8 cellular contexts compared by ENCODE assay signal in the genomic region with DNA sequence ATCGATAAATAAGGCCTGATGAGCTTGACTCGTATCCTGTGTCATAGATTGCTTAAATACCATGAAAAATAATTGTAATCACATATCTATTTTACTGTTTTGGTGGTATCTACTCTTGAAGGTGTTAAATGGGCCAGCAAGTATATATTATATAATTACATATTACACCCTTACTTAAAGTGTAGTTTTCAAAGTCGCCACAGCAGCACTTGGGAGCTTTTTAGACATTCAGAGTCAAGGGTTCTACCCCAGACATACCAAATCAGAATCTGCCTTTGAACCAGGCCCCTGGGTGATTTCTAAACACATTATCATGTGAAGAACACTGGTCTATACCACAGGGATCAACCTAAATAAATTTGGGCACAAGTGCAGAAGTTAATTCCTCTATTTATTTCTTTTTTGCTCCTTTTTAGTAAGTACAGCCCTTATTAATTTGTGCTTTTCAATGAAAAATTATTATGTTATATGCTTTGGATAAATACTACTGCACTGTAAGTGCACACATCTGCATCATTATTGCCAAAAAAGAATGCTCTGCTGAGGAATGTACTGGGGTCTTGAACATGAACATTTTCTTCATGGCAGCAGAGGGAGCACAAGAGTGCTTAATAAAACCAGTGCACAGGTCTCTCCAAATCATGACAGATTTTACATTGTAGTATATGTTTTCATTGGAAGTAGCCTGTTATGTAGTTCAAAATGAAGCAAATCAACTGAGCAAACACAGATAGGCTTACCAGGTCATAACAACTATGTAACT. TPM values are rescaled to one million over a fixed set of nuclear protein-coding genes. Genes with fewer than 3 reads are reported as not detected.
A peak's percentile ranks its signal among the peaks of the same experiment; 100 is the strongest.
DNase-seq lines count a peak whose midpoint lies in the region; FAIRE-seq and TF ChIP-seq lines count a peak whose summit lies in the region.

No MANE protein-coding gene starts in this region.

- H3K9me3 ChIP-seq in GM23248 (ENCODE audit: low read depth) (no peaks in the 10 kb centered on the region), keratinocyte (ENCODE audit: control insufficient read depth, low read depth, low read length) (no peaks in the 10 kb centered on the region), testis (no peaks in the 10 kb centered on the region), esophagus squamous epithelium (no peaks in the 10 kb centered on the region)

- peaks cover 55% of the 10 kb centered on the region for H3K4me1 ChIP-seq in GM23248 (ENCODE audit: insufficient read depth)
- peaks cover 35% of the 10 kb centered on the region for H3K4me1 ChIP-seq in keratinocyte (ENCODE audit: control insufficient read depth, extremely low read depth, insufficient read depth, low read length)
- peaks cover 6% of the 10 kb centered on the region for H3K4me1 ChIP-seq in testis
- H3K4me1 ChIP-seq in esophagus squamous epithelium: peaks cover 10 to 64% (median 17%) of the 10 kb centered on the region in 3 donors

- in situ Hi-C loops in GM23248 (cut with MboI): loop anchor here (10.0 kb wide), 2 partner anchors 250 to 430 kb away; no protein-coding TSS in a partner anchor

- peak overlapping the region; percentile 97 for H3K9ac ChIP-seq in GM23248
- no peak overlapping the region for H3K9ac ChIP-seq in keratinocyte (ENCODE audit: control insufficient read depth, extremely low read depth, insufficient read depth, low read length)

- no peaks in the 10 kb centered on the region for H3K27me3 ChIP-seq in GM23248 (replicated peaks; ENCODE audit: insufficient read depth)
- no peaks in the 10 kb centered on the region for H3K27me3 ChIP-seq in keratinocyte (ENCODE audit: control insufficient read depth, extremely low read depth, insufficient read depth, low read length)
- H3K27me3 ChIP-seq in testis: no peaks in the 10 kb centered on the region
- no peaks in the 10 kb centered on the region for H3K27me3 ChIP-seq in esophagus squamous epithelium

- H3K79me2 ChIP-seq in GM23248 (ENCODE audit: insufficient read depth): 0 out of 2 replicates have a peak, but pooled peaks cover 7% of the 10 kb centered on the region
- H3K79me2 ChIP-seq in keratinocyte (ENCODE audit: control insufficient read depth, insufficient read depth, low read length): no peaks in the 10 kb centered on the region

- TF ChIP-seq CTCF in VCaP (conservative IDR thresholded peaks at IDR 0.05) (peak; percentile 38), keratinocyte (optimal IDR thresholded peaks at IDR 0.05 in 1 of 3, IDR thresholded peaks at IDR 0.05 in 1 of 3, conservative IDR thresholded peaks at IDR 0.05 in 1 of 3; ENCODE audit: extremely low read depth in 1 of 3, insufficient read depth in 2 of 3, low read length in 3 of 3) (peak; percentile 15 to 41 (median 30)), testis (IDR thresholded peaks at IDR 0.05) (peak in 1 of 3 experiments; percentile 20), esophagus squamous epithelium (IDR thresholded peaks at IDR 0.05) (peak in 3 of 6 experiments; percentile 28 to 33 (median 30))

- WGBS in GM23248 (ENCODE audit: low coverage in 1 of 2, low lambda C conversion rate in 2 of 2, missing lambda C conversion rate in 2 of 2), 2 experiments: 56 to 58% methylated on average over 3 of the region's 3 CpGs
- 86 to 87% methylated on average over 3 of the region's 3 CpGs for WGBS in testis, 2 donors
- WGBS in esophagus squamous epithelium, 2 donors: 60 to 74% methylated on average over 3 of the region's 3 CpGs

- TF ChIP-seq POLR2A in testis (IDR thresholded peaks at IDR 0.05): no peak
- TF ChIP-seq POLR2A in esophagus squamous epithelium (IDR thresholded peaks at IDR 0.05): no peak

- intact Hi-C loops in testis (cut with DNase I; ENCODE audit: low total_unique reads) (loop anchor here (5.0 to 10.0 kb wide), 2 partner anchors 240 to 427 kb away; no protein-coding TSS in a partner anchor), esophagus squamous epithelium (cut with DNase I) (loop anchor here (10.0 kb wide), 1 partner anchor 250 kb away; no protein-coding TSS in a partner anchor)

- H3K4me2 ChIP-seq in GM23248 (ENCODE audit: unreplicated experiment): peak overlapping the region; percentile 97
- H3K4me2 ChIP-seq in keratinocyte (ENCODE audit: control insufficient read depth, extremely low read depth, insufficient read depth, low read depth, low read length): peak overlapping the region; percentile 17

- H2AFZ ChIP-seq in GM23248 (no peak overlapping the region), keratinocyte (ENCODE audit: control insufficient read depth, low read length) (no peak overlapping the region)

- no peaks in the 10 kb centered on the region for H3K9me1 ChIP-seq in keratinocyte (ENCODE audit: control insufficient read depth, extremely low read depth, insufficient read depth, low read length)

- FAIRE-seq in keratinocyte (lab: Jason Lieb, UNC): peak; percentile 5

- DNase-seq in AML-193 (lab: John Stamatoyannopoulos, UW): peak; percentile 57 to 75
- DNase-seq in GM23248: peak; percentile 75
- no peak for DNase-seq in keratinocyte (ENCODE audit: low read depth, low spot score)
- no peak for DNase-seq in testis
- DNase-seq in NCI-H2227 (lab: John Stamatoyannopoulos, UW; ENCODE audit: unreplicated experiment): no peak
- DNase-seq in HuH-7 (ENCODE audit: low spot score): no peak
- no peak for DNase-seq in esophagus squamous epithelium (lab: John Stamatoyannopoulos, UW)

- H4K20me1 ChIP-seq in GM23248 (ENCODE audit: insufficient read depth) (no peaks in the 10 kb centered on the region), keratinocyte (ENCODE audit: control insufficient read depth, extremely low read depth, insufficient read depth, low read length) (no peaks in the 10 kb centered on the region)

- no peaks in the 10 kb centered on the region for H3K9me2 ChIP-seq in GM23248 (ENCODE audit: insufficient read depth)

- peak overlapping the region; percentile 91 for H3K27ac ChIP-seq in GM23248
- no peak overlapping the region for H3K27ac ChIP-seq in VCaP
- peak overlapping the region; percentile 5 for H3K27ac ChIP-seq in keratinocyte (ENCODE audit: control insufficient read depth, insufficient read depth, low read length)
- no peak overlapping the region for H3K27ac ChIP-seq in testis
- H3K27ac ChIP-seq in esophagus squamous epithelium: peak overlapping the region in 2 of 4 donors; percentile 97 to 99

- H3K36me3 ChIP-seq in GM23248 (ENCODE audit: low read depth) (no peaks in the 10 kb centered on the region), keratinocyte (ENCODE audit: control insufficient read depth in 2 of 2, extremely low read depth in 1 of 2, insufficient read depth in 2 of 2, low read length in 2 of 2) (no peaks in the 10 kb centered on the region), testis (ENCODE audit: low read depth, missing control alignments) (no peaks in the 10 kb centered on the region), esophagus squamous epithelium (no peaks in the 10 kb centered on the region)

- peaks cover 53% of the 10 kb centered on the region for H3F3A ChIP-seq in GM23248 (ENCODE audit: insufficient read depth)

- H3K4me3 ChIP-seq in GM23248 (peak overlapping the region; percentile 95), keratinocyte (ENCODE audit: control insufficient read depth in 2 of 3, extremely low read depth in 1 of 3, insufficient read depth in 2 of 3, low read depth in 1 of 3, low read length in 3 of 3) (no peak overlapping the region), testis (no peak overlapping the region), esophagus squamous epithelium (no peak overlapping the region)

- dilution Hi-C loops in keratinocyte (cut with MboI; ENCODE audit: extremely low pct_ligation_motif_present, low sequenced_read_pairs): no loop called here

RNA-seq across cellular contexts. Expression of gene ATXN1, which starts 3.1 kb away (rescaled TPM):
- 20.1 and 42.2 TPM in 2 replicates for total RNA-seq in GM23248 (2014; rRNA removed; shearing (Covaris generic))
- polyA plus RNA-seq in GM23248 (2016; fragmentation: Nextera tagmentation; extraction: Ambion mirVana) (14.2 and 15.7 TPM in 2 replicates), keratinocyte (9.4 to 9.7 TPM (median 9.4 TPM) in 3 replicates), testis (ENCODE audit: insufficient read depth, low read depth, low replicate concordance) (12.8 TPM)
- polyA plus RNA-seq in keratinocyte (2011; ENCODE audit: low read depth): 6.3 TPM
- polyA plus RNA-seq in keratinocyte (2011; cell fraction: cytosol; rRNA removed): 7.3 and 7.5 TPM in 2 replicates
- polyA plus RNA-seq in keratinocyte (2011; cell fraction: nucleus; rRNA removed): 19.2 and 21.1 TPM in 2 replicates
- polyA plus RNA-seq in keratinocyte (2012; ENCODE audit: low replicate concordance): 8.8 and 11.5 TPM in 2 replicates
- polyA minus RNA-seq in keratinocyte: 13.2 to 34.1 TPM (median 23.4 TPM) in 3 replicates
- polyA minus RNA-seq in keratinocyte (2011; cell fraction: cytosol; rRNA and poly(A)+ RNA removed): 8.1 TPM
- polyA minus RNA-seq in keratinocyte (2011; cell fraction: nucleus; rRNA and poly(A)+ RNA removed): 31.4 and 46.3 TPM in 2 replicates
- total RNA-seq in testis (10 to 100 TPM; 64.3 to 84.1 TPM), esophagus squamous epithelium (10 to 100 TPM; 17.5 to 50.5 (median 28.5) TPM)

Comparison
In these comparisons a context has a peak if more than half of its experiments do, and no peak if none do; other contexts are left out.
1. DNase-seq: peak in AML-193 (2 of 2) and GM23248 (single experiment); none in keratinocyte (single experiment), testis (single experiment), NCI-H2227 (single experiment), HuH-7 (single experiment) and esophagus squamous epithelium (single experiment).
2. H3K27ac ChIP-seq: peak in GM23248 (single experiment) and keratinocyte (single experiment); none in VCaP (single experiment) and testis (0 of 2).